Comparison of ENCODE assay signal across 13 cellular contexts in the genomic region with DNA sequence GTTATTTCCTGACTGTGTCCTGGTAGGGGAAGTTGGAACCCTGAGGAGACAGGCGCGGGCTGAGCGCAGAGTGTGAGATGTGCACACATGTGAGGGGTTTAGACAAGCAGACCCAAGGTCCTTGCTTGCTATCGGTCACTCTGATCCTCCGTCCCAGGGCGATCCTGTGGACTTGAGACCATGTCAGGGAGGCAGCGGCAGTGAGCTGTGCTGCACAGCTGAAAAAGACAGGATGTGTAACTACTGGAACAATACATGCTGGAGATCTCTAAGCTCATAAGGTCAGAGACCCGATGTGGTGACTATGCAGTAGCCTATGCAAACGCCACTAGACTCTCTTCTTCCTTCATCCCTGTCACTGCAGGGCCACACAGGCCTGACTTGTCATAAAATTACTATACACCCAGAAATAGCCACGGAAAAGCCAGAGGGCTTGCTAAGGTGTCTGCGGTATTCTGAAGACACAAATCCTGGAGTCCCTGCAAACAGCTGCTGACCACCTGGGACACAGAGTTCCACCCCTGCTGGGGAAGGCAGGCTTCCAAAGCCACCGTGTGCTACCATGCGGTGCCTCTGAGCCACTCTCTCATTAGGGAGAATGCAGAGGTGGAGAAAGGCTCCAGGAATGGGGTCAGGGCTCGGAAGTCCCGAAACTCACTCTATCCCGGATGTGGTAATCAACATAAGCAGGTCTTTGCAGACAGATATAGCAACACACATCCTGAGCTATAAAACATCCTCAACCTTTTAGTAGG.
DNase-seq lines count a peak whose midpoint lies in the region; TF ChIP-seq lines count a peak whose summit lies in the region.
"Had no signal": no experiment of that assay in that cellular context is flagged by ENCODE, and none has a peak within 500 bp of the region (broad histone marks: within the 10 kb centered on the region; RNA-seq: fewer than 3 reads in every experiment).

No MANE protein-coding gene starts in this region.

- H3K4me1 ChIP-seq in mucosa of rectum (ENCODE audit: control insufficient read depth in 2 of 2, insufficient read depth in 2 of 2, low read length in 2 of 2) (peaks cover 12 to 14% of the 10 kb centered on the region in 2 donors), tibial artery (peaks cover 4 to 76% (median 58%) of the 10 kb centered on the region in 4 donors)

- H3K27me3 ChIP-seq in mucosa of rectum (ENCODE audit: control insufficient read depth in 2 of 2, insufficient read depth in 2 of 2, low read length in 2 of 2): no peaks in the 10 kb centered on the region
- H3K27me3 ChIP-seq in tibial artery: no peaks in the 10 kb centered on the region

- no peaks in the 10 kb centered on the region for H3K36me3 ChIP-seq in mucosa of rectum (ENCODE audit: control insufficient read depth in 2 of 2, insufficient read depth in 2 of 2, low read length in 2 of 2)
- H3K36me3 ChIP-seq in tibial artery: peaks cover 0 to under 1% (median 0%) of the 10 kb centered on the region in 3 donors

- H3K4me3 ChIP-seq in mucosa of rectum (ENCODE audit: low read length in 2 of 2) (no peak overlapping the region), tibial artery (no peak overlapping the region)

- TF ChIP-seq CTCF in tibial artery (IDR thresholded peaks at IDR 0.05): no peak

- no peaks in the 10 kb centered on the region for H3K9me3 ChIP-seq in mucosa of rectum (ENCODE audit: control insufficient read depth in 2 of 2, low read length in 2 of 2)
- H3K9me3 ChIP-seq in tibial artery: no peaks in the 10 kb centered on the region

- H3K9ac ChIP-seq in mucosa of rectum (ENCODE audit: low read depth in 1 of 2, low read length in 2 of 2): no peak overlapping the region

- H3K27ac ChIP-seq in mucosa of rectum (ENCODE audit: low read depth in 2 of 2, low read length in 2 of 2) (peak overlapping the region; percentile 41 to 64), tibial artery (peak overlapping the region; percentile 74 to 76)
- H3K27ac ChIP-seq: 22Rv1 had no signal

- intact Hi-C loops in tibial artery (cut with DNase I; ENCODE audit: low total_unique reads): loop anchor here (10.0 kb wide), 1 partner anchor 138 kb away; no protein-coding TSS in a partner anchor

- peak; percentile 42 to 66 for DNase-seq in NCI-H526 (lab: John Stamatoyannopoulos, UW)
- DNase-seq in NCI-H526 treated with DMSO at 0.1 percent for 48 hours (lab: John Stamatoyannopoulos, UW): no peak
- peak; percentile 30 to 68 for DNase-seq in dermis microvascular lymphatic vessel endothelial cell (ENCODE audit: low read depth in 2 of 2)
- DNase-seq in tibial artery: no peak
- no peak for DNase-seq in glomerular visceral epithelial cell (ENCODE audit: extremely low spot score)
- no peak for DNase-seq in EL
- no peak for DNase-seq in NCI-H187 (lab: John Stamatoyannopoulos, UW)
- DNase-seq: effector CD8-positive, alpha-beta T cell; glutamatergic neuron; mesendoderm; NCI-H1694 had no signal

Comparison
In these comparisons a context has a peak if more than half of its experiments do, and no peak if none do; other contexts are left out.
1. DNase-seq: peak in NCI-H526 (2 of 2) and dermis microvascular lymphatic vessel endothelial cell (2 of 2); none in NCI-H526 treated with DMSO at 0.1 percent for 48 hours (single experiment), tibial artery (0 of 2), glomerular visceral epithelial cell (single experiment), EL (single experiment) and NCI-H187 (0 of 2).